8 cellular contexts compared by ENCODE assay signal in the genomic region with DNA sequence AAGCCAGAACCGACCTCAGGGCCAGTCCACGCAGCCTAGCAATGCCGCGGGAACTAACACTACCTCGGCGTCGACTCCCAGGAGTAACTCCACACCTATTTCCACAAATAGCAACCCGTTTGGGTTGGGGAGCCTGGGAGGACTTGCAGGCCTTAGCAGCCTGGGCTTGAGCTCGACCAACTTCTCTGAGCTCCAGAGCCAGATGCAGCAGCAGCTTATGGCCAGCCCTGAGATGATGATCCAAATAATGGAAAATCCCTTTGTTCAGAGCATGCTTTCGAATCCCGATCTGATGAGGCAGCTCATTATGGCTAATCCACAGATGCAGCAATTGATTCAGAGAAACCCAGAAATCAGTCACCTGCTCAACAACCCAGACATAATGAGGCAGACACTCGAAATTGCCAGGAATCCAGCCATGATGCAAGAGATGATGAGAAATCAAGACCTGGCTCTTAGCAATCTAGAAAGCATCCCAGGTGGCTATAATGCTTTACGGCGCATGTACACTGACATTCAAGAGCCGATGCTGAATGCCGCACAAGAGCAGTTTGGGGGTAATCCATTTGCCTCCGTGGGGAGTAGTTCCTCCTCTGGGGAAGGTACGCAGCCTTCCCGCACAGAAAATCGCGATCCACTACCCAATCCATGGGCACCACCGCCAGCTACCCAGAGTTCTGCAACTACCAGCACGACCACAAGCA. TPM values are rescaled to one million over a fixed set of nuclear protein-coding genes. Genes with fewer than 3 reads are reported as not detected.
DNase-seq lines count a peak whose midpoint lies in the region; ATAC-seq and TF ChIP-seq lines count a peak whose summit lies in the region.

No MANE protein-coding gene starts in this region.

- H3K4me3 ChIP-seq in esophagus squamous epithelium (peak overlapping the region; percentile 57 to 75 (median 63)), thyroid gland (replicated peaks in 1 of 3) (peak overlapping the region; percentile 9 to 75 (median 51))

- peak overlapping the region; percentile 95 to 100 (median 99) for H3K27ac Mint-ChIP-seq in CD14-positive monocyte
- peak overlapping the region; percentile 98 for H3K27ac Mint-ChIP-seq in activated CD8-positive, alpha-beta T cell treated with anti-CD3 and anti-CD28 coated beads for 36 hours
- peak overlapping the region; percentile 94 to 100 (median 98) for H3K27ac Mint-ChIP-seq in naive thymus-derived CD8-positive, alpha-beta T cell

- DNase-seq in CD14-positive monocyte (ENCODE audit: low spot score) (no peak), GM20000 (ENCODE audit: low spot score) (peak; percentile 8), M059J (ENCODE audit: low read depth) (peak; percentile 57), esophagus squamous epithelium (lab: John Stamatoyannopoulos, UW) (no peak), thyroid gland (peak; percentile 10 to 15), middle frontal gyrus (ENCODE audit: extremely low spot score, low spot score) (no peak)
- peak; percentile 47 for DNase-seq in activated CD8-positive, alpha-beta T cell treated with anti-CD3 and anti-CD28 coated beads for 36 hours
- peak in 3 of 10 donors; percentile 15 to 32 (median 30) for DNase-seq in naive thymus-derived CD8-positive, alpha-beta T cell

- H3K9me3 ChIP-seq in esophagus squamous epithelium (no peaks in the 10 kb centered on the region), thyroid gland (no peaks in the 10 kb centered on the region)

- peak; percentile 26 for ATAC-seq in activated CD8-positive, alpha-beta T cell treated with anti-CD3 and anti-CD28 coated beads for 36 hours
- ATAC-seq in naive thymus-derived CD8-positive, alpha-beta T cell, result peak; percentile 15

- peak overlapping the region; percentile 84 to 99 for H3K4me3 Mint-ChIP-seq in CD14-positive monocyte
- H3K4me3 Mint-ChIP-seq in activated CD8-positive, alpha-beta T cell treated with anti-CD3 and anti-CD28 coated beads for 36 hours, result peak overlapping the region; percentile 87
- peak overlapping the region; percentile 87 to 100 (median 92) for H3K4me3 Mint-ChIP-seq in naive thymus-derived CD8-positive, alpha-beta T cell

- 26% methylated on average over 23 of the region's 23 CpGs; no CpG with 5 or more reads in 1 of the 2 donors for WGBS in esophagus squamous epithelium, 2 donors
- WGBS in thyroid gland, 2 donors, result 2 to 7% methylated on average over 3 to 14 of the region's 23 CpGs

- CTCF ChIA-PET in activated CD8-positive, alpha-beta T cell treated with anti-CD3 and anti-CD28 coated beads for 36 hours (lab: Charles Lee), result no interaction called here

- peaks cover 0 to 10% (median 0%) of the 10 kb centered on the region in 7 donors for H3K9me3 Mint-ChIP-seq in CD14-positive monocyte
- no peaks in the 10 kb centered on the region for H3K9me3 Mint-ChIP-seq in activated CD8-positive, alpha-beta T cell treated with anti-CD3 and anti-CD28 coated beads for 36 hours
- H3K9me3 Mint-ChIP-seq in naive thymus-derived CD8-positive, alpha-beta T cell, result no peaks in the 10 kb centered on the region

- H3K27me3 Mint-ChIP-seq in CD14-positive monocyte (ENCODE audit: low read depth in 3 of 3), result peaks cover 0 to 4% (median 2%) of the 10 kb centered on the region in 3 donors
- no peaks in the 10 kb centered on the region for H3K27me3 Mint-ChIP-seq in activated CD8-positive, alpha-beta T cell treated with anti-CD3 and anti-CD28 coated beads for 36 hours
- no peaks in the 10 kb centered on the region for H3K27me3 Mint-ChIP-seq in naive thymus-derived CD8-positive, alpha-beta T cell

- H3K4me1 ChIP-seq in esophagus squamous epithelium (peaks cover 0 to 53% (median 6%) of the 10 kb centered on the region in 3 donors), thyroid gland (peaks cover 8 to 19% of the 10 kb centered on the region in 2 donors)

- intact Hi-C loops in CD14-positive monocyte (cut with micrococcal nuclease) (no loop called here), esophagus squamous epithelium (cut with DNase I) (no loop called here), thyroid gland (cut with DNase I) (no loop called here)
- intact Hi-C loops in activated CD8-positive, alpha-beta T cell treated with anti-CD3 and anti-CD28 coated beads for 36 hours (cut with micrococcal nuclease), result loop anchor here (10.0 kb wide), 1 partner anchor 250 kb away; no protein-coding TSS in a partner anchor

- no peaks in the 10 kb centered on the region for H3K36me3 ChIP-seq in esophagus squamous epithelium
- H3K36me3 ChIP-seq in thyroid gland, result no peaks in the 10 kb centered on the region

- H3K27ac ChIP-seq in esophagus squamous epithelium (peak overlapping the region; percentile 91 to 95 (median 95)), thyroid gland (peak overlapping the region; percentile 95 to 98 (median 96))

- H3K27me3 ChIP-seq in esophagus squamous epithelium (no peaks in the 10 kb centered on the region), thyroid gland (no peaks in the 10 kb centered on the region)

- peaks cover 35% of the 10 kb centered on the region for H3K4me1 Mint-ChIP-seq in CD14-positive monocyte
- peaks cover 9% of the 10 kb centered on the region for H3K4me1 Mint-ChIP-seq in activated CD8-positive, alpha-beta T cell treated with anti-CD3 and anti-CD28 coated beads for 36 hours (ENCODE audit: low read depth)
- H3K4me1 Mint-ChIP-seq in naive thymus-derived CD8-positive, alpha-beta T cell, result peaks cover 11 to 34% (median 20%) of the 10 kb centered on the region in 4 donors

- POLR2A ChIA-PET in activated CD8-positive, alpha-beta T cell treated with anti-CD3 and anti-CD28 coated beads for 36 hours (lab: Charles Lee), result interaction anchor here (0.8 to 1.0 kb wide), 2 partner anchors 16 to 156 kb away, joined by 3 read pairs; no protein-coding TSS in a partner anchor
- POLR2A ChIA-PET in naive thymus-derived CD8-positive, alpha-beta T cell (lab: Charles Lee), result interaction anchor here (0.8 to 1.8 kb wide), 4 partner anchors 14 to 221 kb away, joined by 3 to 8 read pairs (median 4); partner anchors contain the start of gene NBDY

- no peak for TF ChIP-seq CTCF in CD14-positive monocyte (IDR thresholded peaks at IDR 0.05)
- no peak for TF ChIP-seq CTCF in GM20000 (IDR thresholded peaks at IDR 0.05; ENCODE audit: extremely low read depth, missing control alignments)
- TF ChIP-seq CTCF in activated CD8-positive, alpha-beta T cell treated with anti-CD3 and anti-CD28 coated beads for 36 hours (IDR thresholded peaks at IDR 0.05), result no peak
- no peak for TF ChIP-seq CTCF in esophagus squamous epithelium (IDR thresholded peaks at IDR 0.05)
- no peak for TF ChIP-seq CTCF in thyroid gland (IDR thresholded peaks at IDR 0.05)

- no peak for TF ChIP-seq POLR2A in esophagus squamous epithelium (IDR thresholded peaks at IDR 0.05)
- no peak for TF ChIP-seq POLR2A in thyroid gland (IDR thresholded peaks at IDR 0.05)

- H3K36me3 Mint-ChIP-seq in CD14-positive monocyte, result peaks cover 0 to 1% of the 10 kb centered on the region in 2 donors
- peaks cover 28% of the 10 kb centered on the region for H3K36me3 Mint-ChIP-seq in activated CD8-positive, alpha-beta T cell treated with anti-CD3 and anti-CD28 coated beads for 36 hours (ENCODE audit: low read depth)
- H3K36me3 Mint-ChIP-seq in naive thymus-derived CD8-positive, alpha-beta T cell, result peaks cover 0 to 10% (median 5%) of the 10 kb centered on the region in 3 donors

RNA-seq across cellular contexts. Expression of gene UBQLN2, which starts 0.9 kb away (rescaled TPM):
- 10 to 100 TPM; 28.8 to 38.4 TPM for polyA plus RNA-seq in CD14-positive monocyte
- total RNA-seq in M059J (2014; rRNA removed; shearing (Covaris generic)), result 16.0 and 31.9 TPM in 2 replicates
- total RNA-seq in activated CD8-positive, alpha-beta T cell treated with anti-CD3 and anti-CD28 coated beads for 36 hours, result 10 to 100 TPM; 31.9 to 33.0 TPM
- 10 to 100 TPM; 24.2 to 43.7 (median 34.4) TPM for total RNA-seq in esophagus squamous epithelium
- 10 to 100 TPM; 46.6 to 47.3 TPM for total RNA-seq in naive thymus-derived CD8-positive, alpha-beta T cell
- polyA plus RNA-seq in naive thymus-derived CD8-positive, alpha-beta T cell, result 10 to 100 TPM; 47.4 to 82.9 (median 69.7) TPM
- 10 to 100 TPM; 31.4 to 45.4 (median 40.0) TPM for total RNA-seq in thyroid gland

Comparison
In these comparisons a context has a peak if more than half of its experiments do, and no peak if none do; other contexts are left out.
1. DNase-seq: peak in GM20000 (single experiment), M059J (single experiment), activated CD8-positive, alpha-beta T cell treated with anti-CD3 and anti-CD28 coated beads for 36 hours (single experiment) and thyroid gland (2 of 2); none in CD14-positive monocyte (single experiment), esophagus squamous epithelium (single experiment) and middle frontal gyrus (single experiment).
2. Peak in every context shown above with its lines, with median percentiles within 50 percentile points of each other: H3K27ac Mint-ChIP-seq and H3K4me3 Mint-ChIP-seq.